ENCODE assay signal across 17 cellular contexts in genomic region chr14:58104808-58105207, GRCh38. TPM values are rescaled to one million over a fixed set of nuclear protein-coding genes. Genes with fewer than 3 reads are reported as not detected.
DNase-seq lines count a peak whose midpoint lies in the region; ATAC-seq, FAIRE-seq and TF ChIP-seq lines count a peak whose summit lies in the region.
"Had no signal": no experiment of that assay in that cellular context is flagged by ENCODE, and none has a peak within 500 bp of the region (broad histone marks: within the 10 kb centered on the region; RNA-seq: fewer than 3 reads in every experiment).

No MANE protein-coding gene starts in this region.

- in situ Hi-C loops in brain microvascular endothelial cell (cut with HindIII; ENCODE audit: low pct_ligation_motif_present, low sequenced_read_pairs), result no loop called here

- no peak for TF ChIP-seq RAD21 in A549 (conservative IDR thresholded peaks at IDR 0.05 in 1 of 2, IDR thresholded peaks at IDR 0.05 in 1 of 2)
- TF ChIP-seq RAD21 in SK-N-SH (IDR thresholded peaks at IDR 0.05; ENCODE audit: low read length), result no peak

- no peak for TF ChIP-seq CTCF in A549 (IDR thresholded peaks at IDR 0.05)
- TF ChIP-seq CTCF in brain microvascular endothelial cell (IDR thresholded peaks at IDR 0.05; ENCODE audit: low read depth, low read length, missing control alignments), result no peak
- no peak for TF ChIP-seq CTCF in right atrium auricular region (IDR thresholded peaks at IDR 0.05)
- no peak for TF ChIP-seq CTCF in SK-N-SH (IDR thresholded peaks at IDR 0.05)

- POLR2A ChIA-PET in A549 (lab: Yijun Ruan, JAX) (no interaction called here), SK-N-SH (lab: Yijun Ruan, JAX) (no interaction called here)

- no peak overlapping the region for H2AFZ ChIP-seq in SK-N-SH (ENCODE audit: low read depth)

- peaks cover 5% of the 10 kb centered on the region for H3F3A ChIP-seq in SK-N-SH (replicated peaks; ENCODE audit: insufficient read depth)

- no peaks in the 10 kb centered on the region for H3K9me2 ChIP-seq in SK-N-SH

- no peak overlapping the region for H3K9ac ChIP-seq in SK-N-SH

- no peak for TF ChIP-seq EP300 in A549 (IDR thresholded peaks at IDR 0.05)
- no peak for TF ChIP-seq EP300 in SK-N-SH (IDR thresholded peaks at IDR 0.05; ENCODE audit: borderline replicate concordance in 1 of 2, low read depth in 1 of 2, low read length in 1 of 2)

- DNase-seq in A549 (ENCODE audit: low read depth in 1 of 2, low spot score in 1 of 2) (no peak), HCEC 1CT (peak; percentile 88), brain microvascular endothelial cell (peak; percentile 16), right atrium auricular region (ENCODE audit: low spot score) (no peak), SK-N-SH (no peak), mesenteric fat pad (ENCODE audit: low spot score) (no peak)
- DNase-seq: activated CD8-positive, alpha-beta memory T cell treated with anti-CD3 and anti-CD28 coated beads, Interleukin-2, amount 50 U/mL, for 4 hours; activated naive CD8-positive, alpha-beta T cell treated with anti-CD3 and anti-CD28 coated beads for 36 hours; BE2C; effector CD4-positive, alpha-beta T cell; NCI-H524 treated with DMSO at 0.1 percent for 48 hours; right lobe of liver; tibial artery; WERI-Rb-1 had no signal

- H3K4me2 ChIP-seq in A549 (no peak overlapping the region), SK-N-SH (no peak overlapping the region)

- TF ChIP-seq POLR2A in A549 (IDR thresholded peaks at IDR 0.05; ENCODE audit: low read length), result no peak

- H3K9me3 ChIP-seq in A549, result no peaks in the 10 kb centered on the region
- H3K9me3 ChIP-seq in right atrium auricular region, result no peaks in the 10 kb centered on the region
- no peaks in the 10 kb centered on the region for H3K9me3 ChIP-seq in SK-N-SH
- H3K9me3 ChIP-seq: BE2C, right lobe of liver, tibial artery had no signal

- no peaks in the 10 kb centered on the region for H3K27me3 ChIP-seq in brain microvascular endothelial cell (replicated peaks)
- no peaks in the 10 kb centered on the region for H3K27me3 ChIP-seq in right atrium auricular region
- no peaks in the 10 kb centered on the region for H3K27me3 ChIP-seq in SK-N-SH (ENCODE audit: insufficient read depth)
- H3K27me3 ChIP-seq: right lobe of liver, tibial artery had no signal

- H3K27ac ChIP-seq in A549, result no peak overlapping the region
- H3K27ac ChIP-seq in brain microvascular endothelial cell, result no peak overlapping the region
- H3K27ac ChIP-seq in right atrium auricular region, result peak overlapping the region; percentile 14 to 40
- no peak overlapping the region for H3K27ac ChIP-seq in SK-N-SH (ENCODE audit: low read depth in 2 of 2, low read length in 1 of 2)
- H3K27ac ChIP-seq: HL-60, right lobe of liver, tibial artery, WERI-Rb-1 had no signal

- H3K4me1 ChIP-seq in A549 (no peaks in the 10 kb centered on the region), right atrium auricular region (peaks cover 0 to 4% of the 10 kb centered on the region in 2 donors), SK-N-SH (ENCODE audit: control insufficient read depth in 1 of 2, insufficient read depth in 2 of 2, low read depth in 1 of 2, low read length in 1 of 2) (no peaks in the 10 kb centered on the region)
- H3K4me1 ChIP-seq: BE2C, right lobe of liver, tibial artery had no signal

- no peaks in the 10 kb centered on the region for H3K79me2 ChIP-seq in SK-N-SH (ENCODE audit: insufficient read depth)

- peak; percentile 68 for FAIRE-seq in A549 (lab: Jason Lieb, UNC)

- H3K4me3 ChIP-seq in A549 (no peak overlapping the region), brain microvascular endothelial cell (ENCODE audit: low read depth, low read length) (no peak overlapping the region), right atrium auricular region (no peak overlapping the region), SK-N-SH (ENCODE audit: low read depth in 2 of 2, low read length in 1 of 2) (no peak overlapping the region)
- H3K4me3 ChIP-seq: right lobe of liver, tibial artery had no signal

- H3K36me3 ChIP-seq in brain microvascular endothelial cell (replicated peaks), result no peaks in the 10 kb centered on the region
- H3K36me3 ChIP-seq in right atrium auricular region, result no peaks in the 10 kb centered on the region
- no peaks in the 10 kb centered on the region for H3K36me3 ChIP-seq in SK-N-SH (replicated peaks in 1 of 2; ENCODE audit: control insufficient read depth in 1 of 2, insufficient read depth in 2 of 2, low read length in 1 of 2)
- H3K36me3 ChIP-seq: BE2C, right lobe of liver, tibial artery, WERI-Rb-1 had no signal

- WGBS in A549 (ENCODE audit: missing lambda C conversion rate), result 1% methylated on average over 2 of the region's 2 CpGs
- 7% methylated on average over 2 of the region's 2 CpGs for WGBS in SK-N-SH (ENCODE audit: low lambda C conversion rate)

- H4K20me1 ChIP-seq in SK-N-SH (ENCODE audit: insufficient read depth), result no peaks in the 10 kb centered on the region

- ATAC-seq in A549 (no peak), GM18511 (IDR thresholded peaks at IDR 0.05; ENCODE audit: unreplicated experiment) (no peak), GM21526 (IDR thresholded peaks at IDR 0.05; ENCODE audit: low FRiP score, unreplicated experiment) (no peak)

- CTCF ChIA-PET in A549 (lab: Yijun Ruan, JAX), result interaction anchor here (0.9 to 9.1 kb wide), 2 partner anchors 62 to 291 kb away, joined by 3 to 79 read pairs; partner anchors contain the start of gene TOMM20L
- CTCF ChIA-PET in SK-N-SH (lab: Yijun Ruan, JAX), result no interaction called here

TF ChIP-seq in A549, 52 proteins besides CTCF, POLR2A, EP300 and RAD21:
- TF ChIP-seq MAFK (IDR thresholded peaks at IDR 0.05; ENCODE audit: partially characterized antibody) (no peak), ELK1 (IDR thresholded peaks at IDR 0.05; ENCODE audit: low read depth, low read length) (no peak)

TF ChIP-seq in SK-N-SH, 30 proteins besides CTCF, POLR2A, EP300 and RAD21:
- TF ChIP-seq SMC3 (IDR thresholded peaks at IDR 0.05; ENCODE audit: low read depth, low read length), result no peak

RNA-seq across cellular contexts. Expression of gene ARMH4, which starts 47.2 kb away (rescaled TPM):
- polyA plus RNA-seq in A549 (2011; rRNA removed), result 0.22 and 0.56 TPM in 2 replicates
- polyA plus RNA-seq in A549 (2012; cell fraction: cytosol; rRNA removed), result 0.12 and 0.16 TPM in 2 replicates
- polyA plus RNA-seq in A549 (2012; cell fraction: nucleus; rRNA removed), result 0.04 and 0.06 TPM in 2 replicates
- 0.15 to 0.77 TPM (median 0.59 TPM) in 3 replicates for polyA plus RNA-seq in A549 (2017; fragmentation: RNase III; extraction: RNeasy Plus Mini Kit Qiagen cat#74134 plus additional on column Dnase treatment)
- 6.5 and 109 TPM in 2 replicates for polyA minus RNA-seq in A549 (2011; rRNA and poly(A)+ RNA removed)
- 10 to 100 TPM in 1 of 2 donors, 1 to 10 TPM in 1; 3.4 to 16.3 TPM for total RNA-seq in right atrium auricular region
- polyA plus RNA-seq in SK-N-SH (2012; rRNA removed), result 0.31 and 0.39 TPM in 2 replicates
- 0.44 and 0.49 TPM in 2 replicates for polyA plus RNA-seq in SK-N-SH (2012; cell fraction: cytosol; rRNA removed)
- 0.20 and 0.58 TPM in 2 replicates for polyA plus RNA-seq in SK-N-SH (2012; cell fraction: nucleus; rRNA removed)
- 3.4 TPM for total RNA-seq in mesenteric fat pad
- total RNA-seq: activated naive CD8-positive, alpha-beta T cell treated with anti-CD3 and anti-CD28 coated beads for 36 hours had no signal

Comparison
In these comparisons a context has a peak if more than half of its experiments do, and no peak if none do; other contexts are left out.
1. DNase-seq: peak in HCEC 1CT (single experiment) and brain microvascular endothelial cell (single experiment); none in A549 (0 of 2), right atrium auricular region (single experiment), SK-N-SH (single experiment) and mesenteric fat pad (single experiment).
2. H3K27ac ChIP-seq: peak in right atrium auricular region (2 of 2); none in A549 (0 of 2), brain microvascular endothelial cell (single experiment) and SK-N-SH (0 of 2).